ENCODE assay signal across 1 cellular context in the genomic region with DNA sequence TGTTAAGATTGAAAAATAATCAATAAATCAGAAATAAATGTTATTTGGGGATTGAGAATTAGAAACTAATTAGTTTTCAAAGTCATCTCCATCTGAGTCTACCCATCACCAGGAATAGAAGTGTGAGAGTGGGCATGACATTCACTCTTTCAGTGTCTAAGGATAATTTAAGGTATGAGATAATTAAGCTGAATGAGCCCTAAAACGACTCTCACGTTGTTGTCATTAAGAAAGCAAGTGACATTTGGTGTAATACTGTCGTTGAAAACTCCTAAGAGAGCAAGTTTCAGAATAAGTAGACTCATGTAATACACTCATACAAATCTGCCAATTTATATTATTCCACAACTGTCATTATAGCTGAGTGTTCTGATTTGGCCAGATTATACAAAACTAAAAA.
TF ChIP-seq lines count a peak whose summit lies in the region.

No MANE protein-coding gene starts in this region.

TF ChIP-seq in SK-N-SH, 30 proteins besides CTCF, POLR2A, EP300 and RAD21 (continued from another document):
- TF ChIP-seq JUND (IDR thresholded peaks at IDR 0.05) = no peak
- no peak for TF ChIP-seq NRF1 (IDR thresholded peaks at IDR 0.05; ENCODE audit: low read depth, low read length)
- no peak for TF ChIP-seq ELF1 (IDR thresholded peaks at IDR 0.05)
- TF ChIP-seq, protein P1, sequence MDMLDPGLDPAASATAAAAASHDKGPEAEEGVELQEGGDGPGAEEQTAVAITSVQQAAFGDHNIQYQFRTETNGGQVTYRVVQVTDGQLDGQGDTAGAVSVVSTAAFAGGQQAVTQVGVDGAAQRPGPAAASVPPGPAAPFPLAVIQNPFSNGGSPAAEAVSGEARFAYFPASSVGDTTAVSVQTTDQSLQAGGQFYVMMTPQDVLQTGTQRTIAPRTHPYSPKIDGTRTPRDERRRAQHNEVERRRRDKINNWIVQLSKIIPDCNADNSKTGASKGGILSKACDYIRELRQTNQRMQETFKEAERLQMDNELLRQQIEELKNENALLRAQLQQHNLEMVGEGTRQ (IDR thresholded peaks at IDR 0.05; ENCODE audit: borderline replicate concordance, low read depth, low read length) = no peak
